8 cellular contexts compared by ENCODE assay signal in the genomic region with DNA sequence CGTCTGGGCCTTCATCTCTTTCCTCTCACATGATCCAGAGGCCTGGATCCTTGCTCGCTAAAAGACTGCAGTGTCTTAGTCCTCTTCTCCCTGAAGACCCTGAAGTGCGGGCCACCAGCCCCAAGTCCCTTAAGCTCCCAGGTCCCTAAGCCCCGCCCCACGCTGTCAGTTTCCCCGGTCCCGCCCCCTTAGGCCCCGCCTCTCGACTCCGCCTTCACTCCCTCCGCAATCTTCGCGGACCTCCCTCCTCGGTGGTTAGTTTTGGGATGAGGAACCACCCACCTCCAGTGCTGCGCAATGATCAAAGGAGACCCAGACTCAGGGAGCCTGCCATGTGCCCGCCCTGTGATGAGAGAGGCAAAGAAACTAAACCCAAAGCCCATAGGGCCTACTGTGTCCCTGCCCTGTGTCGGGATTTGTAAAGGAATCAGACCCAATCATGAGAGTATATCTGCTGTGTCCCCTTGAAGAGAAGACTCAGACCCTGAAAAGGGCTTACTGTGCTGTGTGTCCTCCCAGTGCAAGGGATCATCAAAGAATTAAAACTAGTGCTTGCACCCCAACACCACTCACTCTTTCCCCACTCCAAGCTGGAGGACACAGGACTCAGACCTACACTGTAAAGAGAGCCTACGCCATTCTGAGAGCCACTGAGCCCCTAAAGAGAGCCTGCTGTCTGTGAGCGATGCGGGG. TPM values are rescaled to one million over a fixed set of nuclear protein-coding genes. Genes with fewer than 3 reads are reported as not detected.
DNase-seq lines count a peak whose midpoint lies in the region; ATAC-seq and TF ChIP-seq lines count a peak whose summit lies in the region.

No MANE protein-coding gene starts in this region.

- H2BK15ac ChIP-seq in neuronal stem cell (ENCODE audit: low read length): peak overlapping the region; percentile 95

- peaks cover 7% of the 10 kb centered on the region; the same call in 1 of the 2 replicates for H3K36me3 ChIP-seq in Panc1 (ENCODE audit: control insufficient read depth, insufficient read depth, low read length)
- peaks cover 0 to 5% of the 10 kb centered on the region in 2 donors for H3K36me3 ChIP-seq in neuronal stem cell (replicated peaks in 1 of 2; ENCODE audit: control insufficient read depth in 2 of 2, insufficient read depth in 2 of 2, low read length in 2 of 2)
- H3K36me3 ChIP-seq in suprapubic skin: no peaks in the 10 kb centered on the region

- H3K4me3 ChIP-seq in AG09309 (ENCODE audit: control insufficient read depth, low read depth, low read length) (peak overlapping the region; percentile 55), Panc1 (ENCODE audit: low read depth in 2 of 2, low read length in 2 of 2) (peak overlapping the region; percentile 69 to 79), foreskin fibroblast (ENCODE audit: low read depth in 1 of 2, low read length in 2 of 2) (peak overlapping the region; percentile 64 to 66), neuronal stem cell (ENCODE audit: low read length in 2 of 2) (peak overlapping the region; percentile 64 to 79), suprapubic skin (peak overlapping the region; percentile 71)

- peak overlapping the region; percentile 25 for H3K18ac ChIP-seq in neuronal stem cell (ENCODE audit: low read length)

- no peak overlapping the region for H3K9ac ChIP-seq in neuronal stem cell (ENCODE audit: low read depth, low read length, poor library complexity)

- H4K91ac ChIP-seq in neuronal stem cell (ENCODE audit: low read depth, low read length, poor library complexity): no peak overlapping the region

- DNase-seq in AG09309 (ENCODE audit: low read depth) (no peak), HUDEP-2 (lab: John Stamatoyannopoulos, UW; ENCODE audit: unreplicated experiment in 76 of 76) (peak in 71 of 76 experiments; percentile 14 to 91 (median 72)), Panc1 (ENCODE audit: low read depth, low spot score) (peak; percentile 51), foreskin fibroblast (peak; percentile 55 to 81), neuronal stem cell (ENCODE audit: low spot score) (peak; percentile 86), suprapubic skin (ENCODE audit: low spot score in 2 of 2) (peak; percentile 92 to 93), inferior parietal cortex (ENCODE audit: extremely low spot score) (no peak)
- DNase-seq in activated T-helper 1 cell treated with anti-CD3 and anti-CD28 coated beads, Interleukin-2, amount 50 U/mL, for 16 hours (ENCODE audit: low read depth in 1 of 2, low spot score in 1 of 2): peak; percentile 35 to 55

- WGBS in neuronal stem cell (ENCODE audit: extremely low coverage in 2 of 2, insufficient read length in 2 of 2, insufficient replicate concordance in 1 of 2), 2 donors: no CpG with 5 or more reads among the region's 20 CpGs
- WGBS in suprapubic skin: 19% methylated on average over 19 of the region's 20 CpGs

- H3K23ac ChIP-seq in neuronal stem cell (ENCODE audit: low read depth, low read length, poor library complexity): no peak overlapping the region

- intact Hi-C loops in Panc1 (cut with micrococcal nuclease; ENCODE audit: unreplicated experiment): no loop called here

- TF ChIP-seq CTCF in AG09309 (IDR thresholded peaks at IDR 0.05; ENCODE audit: control insufficient read depth, insufficient read depth, low read depth, low read length, missing control alignments): no peak
- no peak for TF ChIP-seq CTCF in Panc1 (IDR thresholded peaks at IDR 0.05)
- TF ChIP-seq CTCF in foreskin fibroblast (IDR thresholded peaks at IDR 0.05; ENCODE audit: low read depth, low read length): no peak
- TF ChIP-seq CTCF in suprapubic skin (IDR thresholded peaks at IDR 0.05): no peak

- H2AK5ac ChIP-seq in neuronal stem cell (ENCODE audit: low read depth, low read length): peak overlapping the region; percentile 77

- H3K4me2 ChIP-seq in neuronal stem cell (ENCODE audit: insufficient read depth, low read length, poor library complexity, severe bottlenecking): peak overlapping the region; percentile 98

- peak overlapping the region; percentile 99 for H2AFZ ChIP-seq in neuronal stem cell (ENCODE audit: low read length)

- BruUV-seq in Panc1 (replicated peaks; lab: Mats Ljungman, UMichigan): no TSS peak

- H3K14ac ChIP-seq in neuronal stem cell (ENCODE audit: low read length): peak overlapping the region; percentile 60

- H3K27ac ChIP-seq in Panc1 (ENCODE audit: low read length): peak overlapping the region; percentile 62
- peak overlapping the region; percentile 78 for H3K27ac ChIP-seq in neuronal stem cell (replicated peaks; ENCODE audit: low read length)
- H3K27ac ChIP-seq in suprapubic skin: peak overlapping the region; percentile 73

- POLR2A ChIA-PET in Panc1 (lab: Charles Lee): no interaction called here

- no peaks in the 10 kb centered on the region for H3K9me3 ChIP-seq in Panc1 (ENCODE audit: control insufficient read depth, insufficient read depth, low read depth, low read length)
- H3K9me3 ChIP-seq in neuronal stem cell (replicated peaks in 1 of 2; ENCODE audit: control insufficient read depth in 2 of 2, insufficient read depth in 1 of 2, low read depth in 1 of 2, low read length in 2 of 2): no peaks in the 10 kb centered on the region
- no peaks in the 10 kb centered on the region for H3K9me3 ChIP-seq in suprapubic skin

- no peak overlapping the region for H3K4ac ChIP-seq in neuronal stem cell (ENCODE audit: low read length)

- no peak overlapping the region for H4K8ac ChIP-seq in neuronal stem cell (ENCODE audit: low read depth, low read length)

- no peak for TF ChIP-seq POLR2A in suprapubic skin (IDR thresholded peaks at IDR 0.05)

- in situ Hi-C loops in Panc1 (cut with HindIII; ENCODE audit: low pct_unique_long_range_greater_than_20kb, low sequenced_read_pairs): no loop called here

- H2BK120ac ChIP-seq in neuronal stem cell (ENCODE audit: low read depth, low read length): no peak overlapping the region

- peak; percentile 38 for ATAC-seq in Panc1

- H3K27me3 ChIP-seq in Panc1 (ENCODE audit: control insufficient read depth, insufficient read depth, low read length): no peaks in the 10 kb centered on the region
- H3K27me3 ChIP-seq in neuronal stem cell (ENCODE audit: control insufficient read depth in 3 of 3, insufficient read depth in 3 of 3, low read depth in 1 of 3, low read length in 3 of 3): peaks cover 0 to 6% (median 0%) of the 10 kb centered on the region in 3 experiments
- no peaks in the 10 kb centered on the region for H3K27me3 ChIP-seq in suprapubic skin

- H2BK5ac ChIP-seq in neuronal stem cell (ENCODE audit: low read length): peak overlapping the region; percentile 94

- H2BK12ac ChIP-seq in neuronal stem cell (ENCODE audit: low read length): peak overlapping the region; percentile 8

- CTCF ChIA-PET in Panc1 (lab: Charles Lee): interaction anchor here (1.7 to 1.8 kb wide), 2 partner anchors 88 to 96 kb away, joined by 4 read pairs; no protein-coding TSS in a partner anchor

- H3K79me1 ChIP-seq in neuronal stem cell (ENCODE audit: low read depth, low read length): no peaks in the 10 kb centered on the region

- no peak for TF ChIP-seq EP300 in suprapubic skin (IDR thresholded peaks at IDR 0.05)

- H3K4me1 ChIP-seq in Panc1 (ENCODE audit: control insufficient read depth, insufficient read depth, low read length): peaks cover 21% of the 10 kb centered on the region
- peaks cover 17 to 25% of the 10 kb centered on the region in 2 donors for H3K4me1 ChIP-seq in neuronal stem cell (ENCODE audit: control insufficient read depth in 2 of 2, insufficient read depth in 1 of 2, low read depth in 1 of 2, low read length in 2 of 2)
- peaks cover 48% of the 10 kb centered on the region for H3K4me1 ChIP-seq in suprapubic skin

RNA-seq across cellular contexts. Expression of gene COX6B1, which starts 3.0 kb away (rescaled TPM):
- total RNA-seq in Panc1 (2021; ENCODE audit: unreplicated experiment): 835 TPM
- 771 TPM for polyA plus RNA-seq in Panc1 (2012; ENCODE audit: insufficient read length)
- polyA plus RNA-seq in neuronal stem cell (2013, experiment 1 of 2): 708 TPM
- polyA plus RNA-seq in neuronal stem cell (2013, experiment 2 of 2): 694 TPM
- 100 to 1,000 TPM; 449 to 756 (median 626) TPM for total RNA-seq in suprapubic skin

RNA-seq across cellular contexts. Expression of gene ETV2, which starts 3.6 kb away (rescaled TPM):
- 2.8 TPM for total RNA-seq in Panc1 (2021; ENCODE audit: unreplicated experiment)
- polyA plus RNA-seq in Panc1 (2012; ENCODE audit: insufficient read length): 3.5 TPM
- polyA plus RNA-seq in neuronal stem cell (2013, experiment 1 of 2): 2.1 TPM
- polyA plus RNA-seq in neuronal stem cell (2013, experiment 2 of 2): 1.9 TPM
- 1 to 10 TPM; 1.0 to 4.0 (median 1.9) TPM for total RNA-seq in suprapubic skin

RNA-seq across cellular contexts. Expression of gene RBM42, which starts 16.3 kb away (rescaled TPM):
- total RNA-seq in Panc1 (2021; ENCODE audit: unreplicated experiment): 180 TPM
- polyA plus RNA-seq in Panc1 (2012; ENCODE audit: insufficient read length): 207 TPM
- 39.0 TPM for polyA plus RNA-seq in neuronal stem cell (2013, experiment 1 of 2)
- polyA plus RNA-seq in neuronal stem cell (2013, experiment 2 of 2): 39.4 TPM
- total RNA-seq in suprapubic skin: 10 to 100 TPM; 45.1 to 75.9 (median 65.0) TPM

RNA-seq across cellular contexts. Expression of gene UPK1A, which starts 21.2 kb away (rescaled TPM):
- total RNA-seq in Panc1 (2021; ENCODE audit: unreplicated experiment) (0.67 TPM), suprapubic skin (1 to 10 TPM; 1.5 to 8.3 (median 5.6) TPM)
- polyA plus RNA-seq in Panc1 (2012; ENCODE audit: insufficient read length): 3.1 TPM
- polyA plus RNA-seq in neuronal stem cell (2013, experiment 1 of 2): 0.53 TPM
- polyA plus RNA-seq in neuronal stem cell (2013, experiment 2 of 2): 0.57 TPM

RNA-seq across cellular contexts. Expression of gene HAUS5, which starts 32.6 kb away (rescaled TPM):
- total RNA-seq in Panc1 (2021; ENCODE audit: unreplicated experiment) (23.2 TPM), suprapubic skin (10 to 100 TPM; 14.9 to 18.4 (median 16.4) TPM)
- 24.8 TPM for polyA plus RNA-seq in Panc1 (2012; ENCODE audit: insufficient read length)
- 16.2 TPM for polyA plus RNA-seq in neuronal stem cell (2013, experiment 1 of 2)
- polyA plus RNA-seq in neuronal stem cell (2013, experiment 2 of 2): 16.1 TPM

Comparison
In these comparisons a context has a peak if more than half of its experiments do, and no peak if none do; other contexts are left out.
1. DNase-seq: peak in HUDEP-2 (71 of 76), Panc1 (single experiment), activated T-helper 1 cell treated with anti-CD3 and anti-CD28 coated beads, Interleukin-2, amount 50 U/mL, for 16 hours (2 of 2), foreskin fibroblast (2 of 2), neuronal stem cell (single experiment) and suprapubic skin (2 of 2); none in AG09309 (single experiment) and inferior parietal cortex (single experiment).
2. Peak in every context shown above with its lines, with median percentiles within 50 percentile points of each other: H3K4me3 ChIP-seq and H3K27ac ChIP-seq.